8 cellular contexts compared by ENCODE assay signal in the genomic region with DNA sequence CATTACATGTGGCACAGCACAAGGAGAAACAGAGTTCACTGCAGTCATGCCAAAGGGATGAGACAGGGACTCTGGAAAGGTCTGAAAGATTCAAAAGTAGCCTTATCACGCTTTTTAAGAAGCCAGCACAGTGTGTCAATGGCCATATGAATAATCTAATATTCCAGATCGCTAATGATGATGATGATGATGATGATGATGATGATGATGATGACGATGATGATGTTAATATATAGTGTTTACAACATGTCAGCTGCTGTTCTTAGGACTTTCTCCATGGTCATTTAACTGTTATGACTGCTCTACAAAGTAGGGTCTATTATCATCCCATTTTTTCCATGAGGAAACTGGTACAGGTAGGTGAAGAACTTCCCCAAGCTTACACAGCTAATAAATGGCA.
"Had no signal": no experiment of that assay in that cellular context is flagged by ENCODE, and none has a peak within 500 bp of the region (broad histone marks: within the 10 kb centered on the region; RNA-seq: fewer than 3 reads in every experiment).

No MANE protein-coding gene starts in this region.

- FAIRE-seq: G401.6, GM12878, GM12891, GM12892, GM18507, GM19239 had no signal

- ATAC-seq: GM12878 had no signal

- DNase-seq: GDM1, GF-D8 had no signal

- H3K4me3 ChIP-seq: GM12878 had no signal
